Comparison of ENCODE assay signal across 22 cellular contexts in the genomic region with DNA sequence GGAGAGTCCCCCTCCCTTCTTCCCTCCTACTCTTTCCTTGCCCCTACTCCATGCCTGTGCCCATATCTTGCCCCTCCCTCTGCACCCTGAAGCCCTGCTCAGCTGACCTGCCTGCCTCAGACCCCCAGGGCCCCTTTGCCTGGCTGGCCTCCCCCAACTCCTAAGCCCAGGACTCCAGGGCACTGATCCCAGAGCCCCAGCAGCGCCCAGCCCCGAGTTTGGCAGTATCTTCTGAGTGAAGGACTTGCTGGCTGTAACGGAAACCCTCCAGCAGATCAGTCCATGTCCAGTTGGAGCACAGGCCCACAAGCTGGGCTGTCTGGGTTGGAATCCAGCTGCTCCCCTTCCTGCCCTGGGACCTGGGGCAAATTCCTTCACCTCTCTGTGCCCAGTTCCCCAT. TPM values are rescaled to one million over a fixed set of nuclear protein-coding genes. Genes with fewer than 3 reads are reported as not detected.
A peak's percentile ranks its signal among the peaks of the same experiment; 100 is the strongest.
DNase-seq lines count a peak whose midpoint lies in the region; ATAC-seq and TF ChIP-seq lines count a peak whose summit lies in the region.
"Had no signal": no experiment of that assay in that cellular context is flagged by ENCODE, and none has a peak within 500 bp of the region (broad histone marks: within the 10 kb centered on the region; RNA-seq: fewer than 3 reads in every experiment).

No MANE protein-coding gene starts in this region.

- H3F3A ChIP-seq in smooth muscle cell (ENCODE audit: low read depth): peaks cover 7% of the 10 kb centered on the region

- TF ChIP-seq CTCF in left ventricle myocardium inferior (IDR thresholded peaks at IDR 0.05; ENCODE audit: borderline replicate concordance) (no peak), RWPE1 (conservative IDR thresholded peaks at IDR 0.05; ENCODE audit: low read depth) (no peak), mesothelial cell of epicardium (IDR thresholded peaks at IDR 0.05; ENCODE audit: unreplicated experiment) (no peak), smooth muscle cell (IDR thresholded peaks at IDR 0.05; ENCODE audit: borderline replicate concordance, insufficient read depth, poor library complexity, severe bottlenecking) (no peak)

- peaks cover 24% of the 10 kb centered on the region for H3K27me3 Mint-ChIP-seq in mesothelial cell of epicardium (ENCODE audit: low read depth)

- H3K27me3 ChIP-seq in left ventricle myocardium inferior (ENCODE audit: low read depth) (no peaks in the 10 kb centered on the region), smooth muscle cell (ENCODE audit: low read depth) (no peaks in the 10 kb centered on the region)
- H3K27me3 ChIP-seq: MG63 had no signal

- peak overlapping the region; percentile 35 for H3K27ac Mint-ChIP-seq in mesothelial cell of epicardium

- H3K9me3 ChIP-seq in left ventricle myocardium inferior (replicated peaks) (peaks cover 14% of the 10 kb centered on the region), smooth muscle cell (replicated peaks; ENCODE audit: low read depth) (no peaks in the 10 kb centered on the region)

- no peaks in the 10 kb centered on the region for H3K79me2 ChIP-seq in smooth muscle cell (ENCODE audit: low read depth)

- H3K4me1 Mint-ChIP-seq in mesothelial cell of epicardium: peaks cover 35% of the 10 kb centered on the region

- WGBS in smooth muscle cell (ENCODE audit: low lambda C conversion rate): 85% methylated on average over 3 of the region's 3 CpGs

- H3K4me2 ChIP-seq in smooth muscle cell: peak overlapping the region; percentile 27

- H3K36me3 Mint-ChIP-seq in mesothelial cell of epicardium: peaks cover 7% of the 10 kb centered on the region

- H2AFZ ChIP-seq in smooth muscle cell (ENCODE audit: low read depth): peak overlapping the region; percentile 54

- H3K4me3 Mint-ChIP-seq in mesothelial cell of epicardium: no peak overlapping the region

- H4K20me1 ChIP-seq in smooth muscle cell (ENCODE audit: low read depth): no peaks in the 10 kb centered on the region

- POLR2A ChIA-PET in RWPE1 (lab: Yijun Ruan, JAX; ENCODE audit: low non-redundant PET): no interaction called here

- DNase-seq in Right ventricle myocardium superior (no peak), left ventricle myocardium inferior (no peak), RWPE1 (ENCODE audit: low spot score) (no peak), mesothelial cell of epicardium (ENCODE audit: low spot score in 2 of 2, unreplicated experiment in 2 of 2) (no peak), smooth muscle cell (lab: John Stamatoyannopoulos, UW; ENCODE audit: unreplicated experiment) (no peak), islet precursor cell (no peak)
- DNase-seq: 8988T; Calu3; DND-41; KG1; MG63; NCI-H2081; NCI-H2171; NCI-H345; NCI-H524; NCI-H748 treated with DMSO at 0.1 percent for 48 hours; NK-92 treated with Interleukin-12 subunit alpha and Interleukin-12 subunit beta, amount 100 ng/mL, for 24 hours; PC-3; SHP77 treated with DMSO at 0.1 percent for 48 hours had no signal

- H3K4me3 ChIP-seq in left ventricle myocardium inferior (no peak overlapping the region), smooth muscle cell (no peak overlapping the region)
- H3K4me3 ChIP-seq: MG63, SK-N-MC had no signal

- H3K4me1 ChIP-seq in left ventricle myocardium inferior (peaks cover 49% of the 10 kb centered on the region), smooth muscle cell (ENCODE audit: low read depth) (no peaks in the 10 kb centered on the region)

- intact Hi-C loops in Right ventricle myocardium superior (cut with DNase I) (no loop called here), left ventricle myocardium inferior (cut with micrococcal nuclease) (no loop called here)

- no peak overlapping the region for H3K9ac ChIP-seq in smooth muscle cell (ENCODE audit: low read depth)

- H3K9me3 Mint-ChIP-seq in mesothelial cell of epicardium: peaks cover 15% of the 10 kb centered on the region

- peak; percentile 19 for ATAC-seq in Right ventricle myocardium superior (ENCODE audit: poor library complexity)
- ATAC-seq in GM21528 (IDR thresholded peaks at IDR 0.05; ENCODE audit: low FRiP score, unreplicated experiment): no peak
- no peak for ATAC-seq in HG02623 (IDR thresholded peaks at IDR 0.05; ENCODE audit: unreplicated experiment)
- ATAC-seq: PC-3 had no signal

- no peaks in the 10 kb centered on the region for H3K36me3 ChIP-seq in left ventricle myocardium inferior
- no peaks in the 10 kb centered on the region for H3K36me3 ChIP-seq in smooth muscle cell (ENCODE audit: low read depth)
- H3K36me3 ChIP-seq: MG63 had no signal

- H3K27ac ChIP-seq in left ventricle myocardium inferior (replicated peaks) (no peak overlapping the region), RWPE1 (peak overlapping the region; percentile 33), smooth muscle cell (ENCODE audit: low read depth) (no peak overlapping the region)
- H3K27ac ChIP-seq: SK-N-MC had no signal

- CTCF ChIA-PET in RWPE1 (lab: Yijun Ruan, JAX): interaction anchor here (0.7 kb wide), 1 partner anchor 216 kb away, joined by 4 read pairs; no protein-coding TSS in a partner anchor

RNA-seq across cellular contexts. Expression of gene MCFD2, which starts 46.0 kb away (rescaled TPM):
- total RNA-seq in Right ventricle myocardium superior: 57.1 TPM
- 61.2 TPM for total RNA-seq in left ventricle myocardium inferior
- 78.0 to 82.0 TPM (median 81.9 TPM) in 3 replicates for total RNA-seq in mesothelial cell of epicardium
- 167 and 232 TPM in 2 replicates for total RNA-seq in smooth muscle cell
- polyA plus RNA-seq in smooth muscle cell: 100 and 107 TPM in 2 replicates
